ENCODE assay signal across 15 cellular contexts in genomic region chr4:145554691-145555090, GRCh38.
"Had no signal": no experiment of that assay in that cellular context is flagged by ENCODE, and none has a peak within 500 bp of the region (broad histone marks: within the 10 kb centered on the region; RNA-seq: fewer than 3 reads in every experiment).

No MANE protein-coding gene starts in this region.

- H3K36me3 Mint-ChIP-seq: activated CD4-positive, alpha-beta memory T cell treated with anti-CD3 and anti-CD28 coated beads for 36 hours had no signal

- H3K27ac Mint-ChIP-seq: activated CD4-positive, alpha-beta memory T cell treated with anti-CD3 and anti-CD28 coated beads for 36 hours; activated naive CD4-positive, alpha-beta T cell treated with anti-CD3 and anti-CD28 coated beads for 36 hours; activated T-helper 1 cell treated with anti-CD3 and anti-CD28 coated beads, Interleukin-12 subunit alpha, Interleukin-12 subunit beta, Interleukin-2, Interleukin-4 antibody, amounts not matched to agents 30 ng/mL and 10 ng/mL and 1 ng/mL, durations not matched to agents 14 hours and 24 hours and 36 hours; T-helper 1 cell treated with Interleukin-12 subunit alpha and Interleukin-12 subunit beta and Interleukin-4 antibody, amounts not matched to agents 30 μg/mL and 1 μg/mL, for 36 hours had no signal

- H3K4me1 Mint-ChIP-seq: central memory CD8-positive, alpha-beta T cell; neural crest cell had no signal

- H3K9me3 ChIP-seq: adrenal gland, body of pancreas, stomach, thoracic aorta, uterus had no signal

- DNase-seq: activated CD4-positive, alpha-beta memory T cell treated with anti-CD3 and anti-CD28 coated beads for 36 hours; activated naive CD4-positive, alpha-beta T cell treated with anti-CD3 and anti-CD28 coated beads for 36 hours; adrenal gland; body of pancreas; left ventricle myocardium superior; mesendoderm; stomach; uterus had no signal

- H3K9me3 Mint-ChIP-seq: activated CD4-positive, alpha-beta memory T cell treated with anti-CD3 and anti-CD28 coated beads for 36 hours; activated naive CD4-positive, alpha-beta T cell treated with anti-CD3 and anti-CD28 coated beads for 36 hours; activated T-helper 1 cell treated with anti-CD3 and anti-CD28 coated beads, Interleukin-12 subunit alpha, Interleukin-12 subunit beta, Interleukin-2, Interleukin-4 antibody, amounts not matched to agents 30 ng/mL and 10 ng/mL and 1 ng/mL, durations not matched to agents 14 hours and 24 hours and 36 hours; central memory CD8-positive, alpha-beta T cell; neural crest cell; T-helper 1 cell treated with Interleukin-12 subunit alpha and Interleukin-12 subunit beta and Interleukin-4 antibody, amounts not matched to agents 30 μg/mL and 1 μg/mL, for 36 hours had no signal

- H3K4me3 Mint-ChIP-seq: activated CD4-positive, alpha-beta memory T cell treated with anti-CD3 and anti-CD28 coated beads for 36 hours; activated naive CD4-positive, alpha-beta T cell treated with anti-CD3 and anti-CD28 coated beads for 36 hours; activated T-helper 1 cell treated with anti-CD3 and anti-CD28 coated beads, Interleukin-12 subunit alpha, Interleukin-12 subunit beta, Interleukin-2, Interleukin-4 antibody, amounts not matched to agents 30 ng/mL and 10 ng/mL and 1 ng/mL, durations not matched to agents 14 hours and 24 hours and 36 hours; central memory CD8-positive, alpha-beta T cell; neural crest cell; T-helper 1 cell treated with Interleukin-12 subunit alpha and Interleukin-12 subunit beta and Interleukin-4 antibody, amounts not matched to agents 30 μg/mL and 1 μg/mL, for 36 hours had no signal

- H3K36me3 ChIP-seq: adrenal gland, uterus had no signal

- H3K27ac ChIP-seq: adrenal gland, body of pancreas, hepatocyte, stomach, thoracic aorta had no signal

- H3K27me3 Mint-ChIP-seq: central memory CD8-positive, alpha-beta T cell had no signal

- ATAC-seq: activated CD4-positive, CD25-positive, alpha-beta regulatory T cell treated with anti-CD3 and anti-CD28 coated beads, Interleukin-2, amount 50 U/mL, for 24 hours; body of pancreas; left ventricle myocardium superior had no signal

- H3K4me3 ChIP-seq: adrenal gland, body of pancreas, hepatocyte, stomach, thoracic aorta, uterus had no signal
